ENCODE assay signal across 1 cellular context in the genomic region with DNA sequence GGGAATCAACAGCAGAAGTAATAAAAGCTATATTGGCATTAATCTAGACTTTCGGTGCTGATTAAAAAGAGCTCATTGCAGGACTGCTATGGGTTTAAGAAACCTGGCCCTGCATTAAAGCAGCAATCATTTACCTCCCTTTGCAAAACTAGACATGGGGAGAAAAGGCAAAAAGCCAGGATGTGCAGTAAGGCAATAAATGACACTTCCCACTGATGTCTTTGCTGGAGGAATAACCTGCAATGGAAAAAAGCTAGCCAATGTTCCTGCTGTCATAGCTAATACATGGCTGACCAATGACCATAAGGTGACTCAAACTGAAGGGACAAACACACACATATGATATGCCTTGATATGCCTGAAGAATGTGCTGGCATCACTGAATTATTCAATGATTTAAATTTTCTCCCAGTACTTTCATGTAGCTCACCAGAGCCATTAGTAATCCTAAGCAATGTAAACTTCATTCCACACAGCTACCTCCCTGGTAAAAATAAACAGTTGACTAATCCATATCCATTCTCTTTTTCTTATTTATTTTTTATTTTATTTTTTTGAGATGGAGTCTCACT.
TF ChIP-seq lines count a peak whose summit lies in the region.

No MANE protein-coding gene starts in this region.

TF ChIP-seq in SK-N-SH, 30 proteins besides CTCF, POLR2A, EP300 and RAD21 (continued from another document):
- TF ChIP-seq, protein P1, sequence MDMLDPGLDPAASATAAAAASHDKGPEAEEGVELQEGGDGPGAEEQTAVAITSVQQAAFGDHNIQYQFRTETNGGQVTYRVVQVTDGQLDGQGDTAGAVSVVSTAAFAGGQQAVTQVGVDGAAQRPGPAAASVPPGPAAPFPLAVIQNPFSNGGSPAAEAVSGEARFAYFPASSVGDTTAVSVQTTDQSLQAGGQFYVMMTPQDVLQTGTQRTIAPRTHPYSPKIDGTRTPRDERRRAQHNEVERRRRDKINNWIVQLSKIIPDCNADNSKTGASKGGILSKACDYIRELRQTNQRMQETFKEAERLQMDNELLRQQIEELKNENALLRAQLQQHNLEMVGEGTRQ (IDR thresholded peaks at IDR 0.05; ENCODE audit: borderline replicate concordance, low read depth, low read length), result no peak
- no peak for TF ChIP-seq RXRA (IDR thresholded peaks at IDR 0.05; ENCODE audit: borderline replicate concordance, low read depth)
